Comparison of ENCODE assay signal across 8 cellular contexts in the genomic region with DNA sequence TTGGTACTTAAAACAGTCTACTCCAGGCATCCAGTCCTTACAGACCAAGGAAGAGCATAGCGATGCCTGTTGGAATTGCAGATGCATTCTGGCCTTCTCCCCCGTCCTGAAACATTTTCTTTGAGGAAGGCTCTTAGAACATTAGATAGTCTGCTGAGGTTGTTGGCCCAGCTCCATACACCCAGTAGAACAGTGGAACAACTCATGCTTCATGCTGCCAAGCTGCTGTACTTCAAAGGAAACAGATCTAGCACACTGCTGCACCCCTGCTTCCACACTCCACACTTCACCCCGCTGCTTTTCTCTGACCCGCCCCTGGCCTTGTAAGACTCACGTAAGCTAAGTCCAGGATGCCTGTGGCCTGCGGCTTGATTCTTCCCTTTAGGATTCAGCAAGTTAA. TPM values are rescaled to one million over a fixed set of nuclear protein-coding genes. Genes with fewer than 3 reads are reported as not detected.
DNase-seq lines count a peak whose midpoint lies in the region; ATAC-seq and TF ChIP-seq lines count a peak whose summit lies in the region.

No MANE protein-coding gene starts in this region.

- no peak for ATAC-seq in activated T-helper 17 cell treated with anti-CD3 and anti-CD28 coated beads, Interleukin-2, amount 50 U/mL, for 72 hours (replicated peaks)
- ATAC-seq in heart left ventricle (peak; percentile 80 to 83 (median 82)), gastrocnemius medialis (peak; percentile 55 to 72)

- H3K27me3 Mint-ChIP-seq in activated T-helper 17 cell treated with anti-CD3 and anti-CD28 coated beads, Interleukin-2, amount 50 U/mL, for 72 hours: peaks cover 2% of the 10 kb centered on the region

- H3K9me3 ChIP-seq in heart left ventricle (no peaks in the 10 kb centered on the region), gastrocnemius medialis (no peaks in the 10 kb centered on the region)

- no peak overlapping the region for H3K27ac Mint-ChIP-seq in activated T-helper 17 cell treated with anti-CD3 and anti-CD28 coated beads, Interleukin-2, amount 50 U/mL, for 72 hours

- 25 to 41% (median 28%) methylated on average over 6 of the region's 6 CpGs for WGBS in heart left ventricle, 4 donors

- peaks cover 30% of the 10 kb centered on the region for H3K36me3 Mint-ChIP-seq in activated T-helper 17 cell treated with anti-CD3 and anti-CD28 coated beads, Interleukin-2, amount 50 U/mL, for 72 hours (ENCODE audit: low read depth)

- TF ChIP-seq POLR2A in heart left ventricle (IDR thresholded peaks at IDR 0.05): no peak
- no peak for TF ChIP-seq POLR2A in gastrocnemius medialis (IDR thresholded peaks at IDR 0.05)

- peak in 1 of 12 donors; percentile 3 for TF ChIP-seq CTCF in heart left ventricle (IDR thresholded peaks at IDR 0.05)
- no peak for TF ChIP-seq CTCF in gastrocnemius medialis (IDR thresholded peaks at IDR 0.05 in 4 of 5, conservative IDR thresholded peaks at IDR 0.05 in 1 of 5)

- H3K9me3 Mint-ChIP-seq in activated T-helper 17 cell treated with anti-CD3 and anti-CD28 coated beads, Interleukin-2, amount 50 U/mL, for 72 hours: no peaks in the 10 kb centered on the region

- peaks cover 28% of the 10 kb centered on the region for H3K4me1 Mint-ChIP-seq in activated T-helper 17 cell treated with anti-CD3 and anti-CD28 coated beads, Interleukin-2, amount 50 U/mL, for 72 hours

- H3K4me3 ChIP-seq in H7 (ENCODE audit: insufficient read depth, low read depth, low read length): no peak overlapping the region
- H3K4me3 ChIP-seq in heart left ventricle: no peak overlapping the region
- no peak overlapping the region for H3K4me3 ChIP-seq in gastrocnemius medialis

- DNase-seq in H7 (peak; percentile 59), heart left ventricle (peak; percentile 48 to 79 (median 59)), gastrocnemius medialis (peak; percentile 28 to 57), NOMO-1 treated with dmso at 0.1 percent for 144 hours (lab: John Stamatoyannopoulos, UW; ENCODE audit: unreplicated experiment) (no peak), GF-D8 (lab: John Stamatoyannopoulos, UW) (no peak), mesenteric fat pad (ENCODE audit: low spot score) (no peak), retina (no peak)

- H3K27me3 ChIP-seq in H7 (ENCODE audit: control insufficient read depth, insufficient read depth, low read length) (no peaks in the 10 kb centered on the region), heart left ventricle (peaks cover 0 to 4% (median 0%) of the 10 kb centered on the region in 9 donors), gastrocnemius medialis (no peaks in the 10 kb centered on the region)

- no peaks in the 10 kb centered on the region for H3K36me3 ChIP-seq in H7 (replicated peaks; ENCODE audit: control insufficient read depth, insufficient read depth, low read length)
- peaks cover 0 to 23% (median 7%) of the 10 kb centered on the region in 9 donors for H3K36me3 ChIP-seq in heart left ventricle
- H3K36me3 ChIP-seq in gastrocnemius medialis: peaks cover 0 to 13% of the 10 kb centered on the region in 2 donors

- H3K4me1 ChIP-seq in heart left ventricle (peaks cover 0 to 41% (median 25%) of the 10 kb centered on the region in 12 donors), gastrocnemius medialis (peaks cover 0 to 17% of the 10 kb centered on the region in 2 donors)

- in situ Hi-C loops in gastrocnemius medialis (cut with MboI; ENCODE audit: low sequenced_read_pairs in 4 of 4): no loop called here

- peak overlapping the region; percentile 19 for H3K4me3 Mint-ChIP-seq in activated T-helper 17 cell treated with anti-CD3 and anti-CD28 coated beads, Interleukin-2, amount 50 U/mL, for 72 hours

- H3K27ac ChIP-seq in heart left ventricle (peak overlapping the region in 9 of 12 donors; percentile 1 to 87 (median 35)), gastrocnemius medialis (no peak overlapping the region)

- intact Hi-C loops in heart left ventricle (cut with DNase I): no loop called here
- intact Hi-C loops in gastrocnemius medialis (cut with DNase I; ENCODE audit: low total_unique reads): no loop called here

RNA-seq across cellular contexts. Expression of gene NCS1, which starts 33.4 kb away (rescaled TPM):
- total RNA-seq in H7 (2014; rRNA removed; shearing (Covaris generic)): 24.6 and 28.3 TPM in 2 replicates
- total RNA-seq in activated T-helper 17 cell treated with anti-CD3 and anti-CD28 coated beads, Interleukin-2, amount 50 U/mL, for 72 hours: 10 to 100 TPM; 14.0 to 30.4 TPM
- total RNA-seq in heart left ventricle: 10 to 100 TPM in 4 of 9 donors, 1 to 10 TPM in 5; 4.4 to 15.9 (median 9.4) TPM
- 1 to 10 TPM; 2.3 to 9.5 TPM for polyA plus RNA-seq in heart left ventricle
- total RNA-seq in gastrocnemius medialis: 1 to 10 TPM; 2.1 to 4.6 (median 2.5) TPM
- 11.9 TPM for total RNA-seq in mesenteric fat pad

Comparison
In these comparisons a context has a peak if more than half of its experiments do, and no peak if none do; other contexts are left out.
1. DNase-seq: peak in H7 (single experiment), heart left ventricle (5 of 5) and gastrocnemius medialis (2 of 2); none in NOMO-1 treated with dmso at 0.1 percent for 144 hours (single experiment), GF-D8 (single experiment), mesenteric fat pad (single experiment) and retina (single experiment).
2. H3K27ac ChIP-seq: peak in heart left ventricle (9 of 12); none in gastrocnemius medialis (0 of 4).